ENCODE assay signal across 8 cellular contexts in the genomic region with DNA sequence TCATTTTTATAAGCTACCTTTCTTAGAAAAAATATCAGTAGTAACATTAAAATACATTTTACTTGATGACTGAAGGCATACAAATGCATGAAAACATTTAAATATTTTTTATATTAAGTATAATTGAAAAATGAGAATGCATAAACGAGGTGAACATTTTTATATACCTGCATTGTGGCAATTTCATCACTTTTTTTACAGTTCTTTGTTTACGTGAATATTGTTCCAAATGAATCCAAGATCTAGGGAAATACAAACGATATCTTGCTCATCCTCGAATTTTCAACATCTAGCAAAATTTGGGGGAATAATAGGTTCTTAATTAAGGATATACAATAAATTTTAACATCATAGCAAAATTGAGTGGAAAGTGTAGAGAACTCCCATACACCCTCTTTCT. TPM values are rescaled to one million over a fixed set of nuclear protein-coding genes. Genes with fewer than 3 reads are reported as not detected.
"Had no signal": no experiment of that assay in that cellular context is flagged by ENCODE, and none has a peak within 500 bp of the region (broad histone marks: within the 10 kb centered on the region; RNA-seq: fewer than 3 reads in every experiment).

No MANE protein-coding gene starts in this region.

- ATAC-seq: GM12878 had no signal

- FAIRE-seq: GM12878, GM12891, GM12892, GM18507, GM19239 had no signal

- DNase-seq: GDM1, GF-D8 had no signal

- H3K4me3 ChIP-seq: GM12878 had no signal

RNA-seq across cellular contexts. Expression of a gene that starts 45.5 kb away (rescaled TPM):
- total RNA-seq: G401 had no signal
